Comparison of ENCODE assay signal across 8 cellular contexts in genomic region chr10:6163364-6164270, GRCh38. TPM values are rescaled to one million over a fixed set of nuclear protein-coding genes. Genes with fewer than 3 reads are reported as not detected.
DNase-seq lines count a peak whose midpoint lies in the region; ATAC-seq, FAIRE-seq and TF ChIP-seq lines count a peak whose summit lies in the region.

No MANE protein-coding gene starts in this region.

- no peaks in the 10 kb centered on the region for H3K27me3 Mint-ChIP-seq in T-helper 17 cell

- peak; percentile 94 for ATAC-seq in T-helper 17 cell

- TF ChIP-seq CTCF in GM10266 (IDR thresholded peaks at IDR 0.05; ENCODE audit: control insufficient read depth, insufficient read depth, low read depth, missing control alignments) = no peak
- TF ChIP-seq CTCF in HFF-Myc (IDR thresholded peaks at IDR 0.05; ENCODE audit: low read depth, low read length, missing control alignments) = no peak
- no peak for TF ChIP-seq CTCF in retinal pigment epithelial cell (conservative IDR thresholded peaks at IDR 0.05; ENCODE audit: low read depth, low read length)
- no peak for TF ChIP-seq CTCF in D721Med (IDR thresholded peaks at IDR 0.05; ENCODE audit: insufficient read depth, missing control alignments)

- peaks cover 57% of the 10 kb centered on the region for H3K4me1 Mint-ChIP-seq in T-helper 17 cell

- H3K27ac Mint-ChIP-seq in T-helper 17 cell = peak overlapping the region; percentile 96

- peak overlapping the region; percentile 93 for H3K4me3 Mint-ChIP-seq in T-helper 17 cell

- H3K9me3 ChIP-seq in T-helper 17 cell (ENCODE audit: control insufficient read depth, low read length, poor library complexity, severe bottlenecking) = no peaks in the 10 kb centered on the region

- no peak for FAIRE-seq in D721Med (lab: Jason Lieb, UNC)

- H3K4me3 ChIP-seq in HFF-Myc (replicated peaks; ENCODE audit: low read depth, low read length) (peak overlapping the region; percentile 63), retinal pigment epithelial cell (ENCODE audit: low read length) (peak overlapping the region; percentile 73)

- no peaks in the 10 kb centered on the region for H3K36me3 Mint-ChIP-seq in T-helper 17 cell (ENCODE audit: low read depth)

- DNase-seq in GM10266 (ENCODE audit: extremely low spot score) (peak; percentile 98), HFF-Myc (ENCODE audit: extremely low read depth, low read depth) (peak; percentile 52), NCI-H1048 (lab: John Stamatoyannopoulos, UW) (peak; percentile 60), T-helper 17 cell (peak; percentile 86 to 97 (median 89)), anterior cingulate cortex (lab: John Stamatoyannopoulos, UW) (peak in 57 of 58 donors; percentile 21 to 90 (median 80)), hepatic stellate cell (ENCODE audit: low spot score) (peak; percentile 92), retinal pigment epithelial cell (ENCODE audit: low read depth) (no peak), D721Med (ENCODE audit: insufficient read length, low spot score) (no peak)

RNA-seq across cellular contexts. Expression of gene PFKFB3, which starts 39.1 kb away (rescaled TPM):
- total RNA-seq in T-helper 17 cell = 100 to 1,000 TPM in 1 of 2 donors, 10 to 100 TPM in 1; 93.3 to 146 TPM

Comparison
In these comparisons a context has a peak if more than half of its experiments do, and no peak if none do; other contexts are left out.
1. DNase-seq: peak in GM10266 (single experiment), HFF-Myc (single experiment), NCI-H1048 (single experiment), T-helper 17 cell (3 of 3), anterior cingulate cortex (57 of 58) and hepatic stellate cell (single experiment); none in retinal pigment epithelial cell (single experiment) and D721Med (single experiment).